In the genomic region with DNA sequence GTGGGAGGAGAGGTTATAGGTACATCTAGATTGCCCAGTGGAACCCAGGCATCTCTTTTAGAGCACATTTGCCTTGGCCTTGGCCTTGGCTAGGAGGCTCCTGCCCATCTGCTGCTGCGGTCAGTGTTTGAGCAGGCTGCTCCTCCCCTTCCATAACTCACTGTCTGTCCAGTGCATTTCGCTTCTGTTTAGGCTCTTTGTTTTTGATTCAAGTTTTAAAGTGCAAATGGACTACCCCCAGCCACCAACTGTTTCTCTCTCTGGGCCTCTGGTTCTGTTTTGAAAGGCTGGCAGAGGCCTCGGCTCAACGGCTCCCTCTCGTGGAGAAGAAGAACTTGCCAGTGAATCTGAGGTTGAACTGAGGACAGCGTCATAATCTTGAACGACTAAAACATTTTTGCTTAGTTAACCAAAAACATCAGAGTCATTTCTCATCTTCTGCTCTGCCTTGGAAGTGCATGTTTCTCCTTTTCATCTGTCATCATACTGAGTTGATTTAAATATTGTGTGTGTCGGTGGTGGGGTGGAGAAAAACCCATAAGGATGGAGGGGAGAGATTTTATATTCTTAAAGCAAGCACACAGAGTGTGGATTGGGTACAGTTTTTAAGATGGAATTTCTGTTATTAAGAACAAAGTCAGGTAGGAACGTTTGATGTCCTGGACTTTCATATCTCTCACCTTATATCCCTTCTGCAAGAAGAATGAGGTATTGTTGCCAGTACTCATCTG, we compare ENCODE assay signal across 8 cellular contexts.
DNase-seq lines count a peak whose midpoint lies in the region; ATAC-seq, FAIRE-seq and TF ChIP-seq lines count a peak whose summit lies in the region.

No MANE protein-coding gene starts in this region.

- peak overlapping the region; percentile 12 for H3K27ac ChIP-seq in caudate nucleus (ENCODE audit: low read depth, low read length)
- peak overlapping the region in 1 of 2 donors; percentile 42 for H3K27ac ChIP-seq in kidney (ENCODE audit: low read depth in 2 of 2, low read length in 2 of 2)

- no peak overlapping the region for H3K9ac ChIP-seq in kidney (ENCODE audit: low read length in 2 of 2)

- DNase-seq in NCI-H510A treated with DMSO at 0.1 percent for 48 hours (lab: John Stamatoyannopoulos, UW) = peak; percentile 63
- no peak for DNase-seq in NCI-H510A (lab: John Stamatoyannopoulos, UW)
- DNase-seq in NCI-H1105 treated with DMSO at 0.1 percent for 48 hours (lab: John Stamatoyannopoulos, UW) = peak; percentile 34
- peak; percentile 69 for DNase-seq in activated CD4-positive, CD25-positive, alpha-beta regulatory T cell treated with anti-CD3 and anti-CD28 coated beads, Interleukin-2, amount 50 U/mL, for 72 hours
- peak in 57 of 61 donors; percentile 25 to 91 (median 71) for DNase-seq in caudate nucleus (lab: John Stamatoyannopoulos, UW)
- no peak for DNase-seq in kidney
- peak; percentile 74 to 77 for DNase-seq in stimulated activated CD4-positive, alpha-beta T cell treated with anti-CD3 and anti-CD28 coated beads, Interleukin-2, amount 100 ng/mL, for 24 hours

- no peaks in the 10 kb centered on the region for H3K9me3 ChIP-seq in kidney (ENCODE audit: control insufficient read depth in 1 of 2, low read length in 2 of 2)

- no peak for ATAC-seq in HG02840 (IDR thresholded peaks at IDR 0.05; ENCODE audit: low FRiP score, unreplicated experiment)

- intact Hi-C loops in kidney (cut with DNase I) = no loop called here

- H3K4me3 ChIP-seq in kidney (ENCODE audit: low read length in 2 of 2) = no peak overlapping the region

- peak; percentile 41 for FAIRE-seq in kidney (lab: Jason Lieb, UNC)

- H3K36me3 ChIP-seq in kidney (ENCODE audit: control insufficient read depth in 1 of 2, insufficient read depth in 2 of 2, low read length in 2 of 2) = peaks cover 11 to 14% of the 10 kb centered on the region in 2 donors

- H3K4me1 ChIP-seq in kidney (ENCODE audit: control insufficient read depth in 1 of 2, insufficient read depth in 1 of 2, low read depth in 1 of 2, low read length in 2 of 2) = peaks cover 0 to 5% of the 10 kb centered on the region in 2 donors

- peak; percentile 86 for TF ChIP-seq CTCF in kidney (IDR thresholded peaks at IDR 0.05; ENCODE audit: borderline replicate concordance, extremely low read depth, insufficient read depth)

Comparison
In these comparisons a context has a peak if more than half of its experiments do, and no peak if none do; other contexts are left out.
1. DNase-seq: peak in NCI-H510A treated with DMSO at 0.1 percent for 48 hours (single experiment), NCI-H1105 treated with DMSO at 0.1 percent for 48 hours (single experiment), activated CD4-positive, CD25-positive, alpha-beta regulatory T cell treated with anti-CD3 and anti-CD28 coated beads, Interleukin-2, amount 50 U/mL, for 72 hours (single experiment), caudate nucleus (57 of 61) and stimulated activated CD4-positive, alpha-beta T cell treated with anti-CD3 and anti-CD28 coated beads, Interleukin-2, amount 100 ng/mL, for 24 hours (2 of 2); none in NCI-H510A (single experiment) and kidney (single experiment).